1 cellular context compared by ENCODE assay signal in genomic region chr5:133235696-133236426, GRCh38.
TF ChIP-seq lines count a peak whose summit lies in the region.

No MANE protein-coding gene starts in this region.

TF ChIP-seq in GM23338, 12 proteins besides CTCF, POLR2A, EP300 and RAD21 (continued from another document):
- no peak for TF ChIP-seq ZNF462 (CRISPR knock-in tag; IDR thresholded peaks at IDR 0.05)
- TF ChIP-seq EZH2 (IDR thresholded peaks at IDR 0.05; ENCODE audit: low read depth, unreplicated experiment), result no peak
- TF ChIP-seq JUNB (IDR thresholded peaks at IDR 0.05; ENCODE audit: unreplicated experiment), result no peak
- no peak for TF ChIP-seq EZH2phosphoT487 (IDR thresholded peaks at IDR 0.05; ENCODE audit: unreplicated experiment)
- TF ChIP-seq ETS1 (IDR thresholded peaks at IDR 0.05), result no peak
- no peak for TF ChIP-seq POLR2AphosphoS5 (IDR thresholded peaks at IDR 0.05; ENCODE audit: low read depth)
- no peak for TF ChIP-seq ZNF331 (CRISPR knock-in tag; IDR thresholded peaks at IDR 0.05; ENCODE audit: low read depth)
- no peak for TF ChIP-seq ZNF114 (CRISPR knock-in tag; IDR thresholded peaks at IDR 0.05)
